In genomic region chr11:64654439-64654838, GRCh38 we compare ENCODE assay signal across 17 cellular contexts.
DNase-seq lines count a peak whose midpoint lies in the region; ATAC-seq, FAIRE-seq and TF ChIP-seq lines count a peak whose summit lies in the region.
"Had no signal": no experiment of that assay in that cellular context is flagged by ENCODE, and none has a peak within 500 bp of the region (broad histone marks: within the 10 kb centered on the region; RNA-seq: fewer than 3 reads in every experiment).

No MANE protein-coding gene starts in this region.

- peaks cover 0 to 3% (median 1%) of the 10 kb centered on the region in 3 donors for H3K27me3 Mint-ChIP-seq in CD14-positive monocyte (ENCODE audit: low read depth in 3 of 3)
- H3K27me3 Mint-ChIP-seq in activated B cell treated with CpG ODN at 0.5 μM for 24 hours: no peaks in the 10 kb centered on the region
- H3K27me3 Mint-ChIP-seq in Calu3 (ENCODE audit: unreplicated experiment): peaks cover 87% of the 10 kb centered on the region

- intact Hi-C loops in CD14-positive monocyte (cut with micrococcal nuclease) (loop anchor here (5.0 kb wide), 4 partner anchors 33 to 167 kb away; partner anchors contain the start of gene NRXN2 (in 1 of the 2)), activated B cell treated with CpG ODN at 0.5 μM for 24 hours (cut with micrococcal nuclease) (loop anchor here (5.0 kb wide), 2 partner anchors 33 to 292 kb away; no protein-coding TSS in a partner anchor), Calu3 (cut with micrococcal nuclease; ENCODE audit: unreplicated experiment) (loop anchor here (5.0 kb wide), 1 partner anchor 297 kb away; the partner anchor contains the start of gene RPS6KA4)

- H3K23ac ChIP-seq in H1 (ENCODE audit: insufficient read length): no peak overlapping the region

- POLR2A ChIA-PET in activated B cell treated with CpG ODN at 0.5 μM for 24 hours (lab: Charles Lee) (no interaction called here), H1 (lab: Charles Lee; ENCODE audit: partially characterized antibody) (interaction anchor here (0.6 kb wide), 1 partner anchor 219 kb away, joined by 3 read pairs; no protein-coding TSS in a partner anchor)

- H3K36me3 Mint-ChIP-seq in CD14-positive monocyte: no peaks in the 10 kb centered on the region
- H3K36me3 Mint-ChIP-seq in activated B cell treated with CpG ODN at 0.5 μM for 24 hours (ENCODE audit: low read depth): no peaks in the 10 kb centered on the region
- H3K36me3 Mint-ChIP-seq in Calu3 (ENCODE audit: insufficient read depth, unreplicated experiment): no peaks in the 10 kb centered on the region

- H2BK20ac ChIP-seq in H1 (ENCODE audit: low read length): no peak overlapping the region

- BruUV-seq in Calu3 (replicated peaks; lab: Mats Ljungman, UMichigan): no TSS peak

- H3K14ac ChIP-seq in H1 (ENCODE audit: insufficient read length): no peak overlapping the region

- no peak overlapping the region for H3K4me3 ChIP-seq in H1 (ENCODE audit: extremely low read depth in 1 of 4, insufficient read depth in 2 of 4, low read depth in 3 of 4, low read length in 4 of 4)
- H3K4me3 ChIP-seq: HAP-1 had no signal

- no peak overlapping the region for H2AFZ ChIP-seq in H1 (ENCODE audit: low read length)

- peaks cover 0 to 4% (median 1%) of the 10 kb centered on the region in 4 experiments; a peak in 3 of 7 replicates for H3K27me3 ChIP-seq in H1 (replicated peaks in 1 of 4; ENCODE audit: control insufficient read depth in 3 of 4, extremely low read depth in 1 of 4, insufficient read depth in 3 of 4, low read length in 3 of 4)

- no peak overlapping the region for H4K5ac ChIP-seq in H1 (ENCODE audit: insufficient read length, low read depth, low read length)

- 90% methylated on average over 4 of the region's 4 CpGs; no CpG with 5 or more reads in 1 of the 2 experiments for WGBS in H1 (ENCODE audit: extremely low coverage in 1 of 2, insufficient coverage in 1 of 2, insufficient read length in 1 of 2, insufficient replicate concordance in 2 of 2, low coverage in 1 of 2, low lambda C conversion rate in 2 of 2, missing lambda C conversion rate in 1 of 2), 2 experiments

- TF ChIP-seq CTCF in CD14-positive monocyte (IDR thresholded peaks at IDR 0.05): no peak
- no peak for TF ChIP-seq CTCF in activated B cell treated with CpG ODN at 0.5 μM for 24 hours (IDR thresholded peaks at IDR 0.05)
- TF ChIP-seq CTCF in H1 (IDR thresholded peaks at IDR 0.05; ENCODE audit: control extremely low read depth in 1 of 3, insufficient read depth in 1 of 3, low read depth in 1 of 3, low read length in 3 of 3): no peak
- no peak for TF ChIP-seq CTCF in Calu3 (IDR thresholded peaks at IDR 0.05; ENCODE audit: unreplicated experiment)

- H3K9ac ChIP-seq in H1 (replicated peaks in 1 of 4; ENCODE audit: extremely low read depth in 1 of 4, low read depth in 3 of 4, low read length in 3 of 4): no peak overlapping the region

- H2BK120ac ChIP-seq in H1 (replicated peaks; ENCODE audit: low read depth, low read length): no peak overlapping the region

- no peak for DNase-seq in CD14-positive monocyte (ENCODE audit: low spot score)
- no peak for DNase-seq in activated B cell treated with CpG ODN at 0.5 μM for 24 hours
- no peak for DNase-seq in H1 (ENCODE audit: low read depth in 1 of 2, low spot score in 2 of 2)
- no peak for DNase-seq in substantia nigra (lab: John Stamatoyannopoulos, UW)
- no peak for DNase-seq in NCI-H1092 treated with DMSO at 0.1 percent for 48 hours (lab: John Stamatoyannopoulos, UW)
- DNase-seq in ecto neural progenitor cell (ENCODE audit: low spot score): no peak
- DNase-seq in T-helper 9 cell: no peak
- DNase-seq in Calu3: no peak
- DNase-seq: CD4-positive, alpha-beta T cell; DMS79; EL; GOT3 had no signal

- H3K79me1 ChIP-seq in H1 (ENCODE audit: low read depth, low read length): no peaks in the 10 kb centered on the region

- no peak for FAIRE-seq in H1 (lab: Jason Lieb, UNC)
- FAIRE-seq: A204.1, G401.6, GM12892 had no signal

- H4K20me1 ChIP-seq in H1 (replicated peaks in 1 of 2; ENCODE audit: control insufficient read depth in 1 of 2, insufficient read depth in 2 of 2, low read length in 2 of 2): no peaks in the 10 kb centered on the region

- no peak overlapping the region for H4K91ac ChIP-seq in H1 (replicated peaks; ENCODE audit: insufficient read length, low read length)

- H3K9me3 ChIP-seq in H1 (ENCODE audit: insufficient read depth in 2 of 2, low read depth in 1 of 2, low read length in 1 of 2): no peaks in the 10 kb centered on the region
- H3K9me3 ChIP-seq: HAP-1 had no signal

- no peak overlapping the region for H3K56ac ChIP-seq in H1 (replicated peaks; ENCODE audit: insufficient read length, low read depth, low read length)

- no peak overlapping the region for H2BK5ac ChIP-seq in H1 (ENCODE audit: low read depth, low read length)

- H3K27ac Mint-ChIP-seq in CD14-positive monocyte (peak overlapping the region; percentile 89 to 96 (median 94)), activated B cell treated with CpG ODN at 0.5 μM for 24 hours (peak overlapping the region; percentile 84), Calu3 (ENCODE audit: unreplicated experiment) (no peak overlapping the region)
- H3K27ac Mint-ChIP-seq: CD4-positive, alpha-beta T cell; IgD-negative memory B cell had no signal

- H3K36me3 ChIP-seq in H1 (ENCODE audit: control insufficient read depth in 2 of 4, insufficient read depth in 4 of 4, low read length in 3 of 4): no peaks in the 10 kb centered on the region
- H3K36me3 ChIP-seq: HAP-1 had no signal

- TF ChIP-seq EP300 in H1 (IDR thresholded peaks at IDR 0.05; ENCODE audit: borderline replicate concordance in 1 of 2, low read depth in 2 of 2, low read length in 2 of 2): no peak

- H3K4me2 ChIP-seq in H1 (ENCODE audit: insufficient read depth in 1 of 2, low read depth in 2 of 2, low read length in 2 of 2): no peak overlapping the region

- H3K79me2 ChIP-seq in H1 (ENCODE audit: control insufficient read depth in 1 of 2, insufficient read depth in 2 of 2, low read length in 2 of 2): no peaks in the 10 kb centered on the region

- no peak for TF ChIP-seq POLR2A in H1 (IDR thresholded peaks at IDR 0.05; ENCODE audit: control extremely low read depth in 1 of 2, low read depth in 2 of 2, low read length in 2 of 2)

- H3K23me2 ChIP-seq in H1 (ENCODE audit: low read depth, low read length): no peaks in the 10 kb centered on the region; the same call in 1 of the 2 replicates

- peak overlapping the region; percentile 76; the same call in 1 of the 2 replicates for H2BK15ac ChIP-seq in H1 (ENCODE audit: low read length)

- H3K9me3 Mint-ChIP-seq in CD14-positive monocyte: no peaks in the 10 kb centered on the region
- H3K9me3 Mint-ChIP-seq in activated B cell treated with CpG ODN at 0.5 μM for 24 hours: no peaks in the 10 kb centered on the region
- no peaks in the 10 kb centered on the region for H3K9me3 Mint-ChIP-seq in Calu3 (ENCODE audit: low read depth, unreplicated experiment)
- H3K9me3 Mint-ChIP-seq: CD4-positive, alpha-beta T cell; IgD-negative memory B cell had no signal

- H3K4ac ChIP-seq in H1 (replicated peaks; ENCODE audit: insufficient read length, low read depth, low read length): no peak overlapping the region

- peaks cover 0 to 10% (median 2%) of the 10 kb centered on the region in 4 experiments; a peak in 3 of 7 replicates for H3K4me1 ChIP-seq in H1 (replicated peaks in 1 of 4; ENCODE audit: control insufficient read depth in 3 of 4, insufficient read depth in 4 of 4, low read length in 3 of 4)
- H3K4me1 ChIP-seq: HAP-1 had no signal

- no peak overlapping the region for H2BK12ac ChIP-seq in H1 (ENCODE audit: low read depth, low read length)

- no peak for TF ChIP-seq RAD21 in H1 (IDR thresholded peaks at IDR 0.05 in 1 of 2, conservative IDR thresholded peaks at IDR 0.05 in 1 of 2; ENCODE audit: low read depth in 2 of 2, low read length in 2 of 2)

- no peak overlapping the region for H3K18ac ChIP-seq in H1 (ENCODE audit: extremely low read depth, low read length)

- ATAC-seq in activated B cell treated with CpG ODN at 0.5 μM for 24 hours (ENCODE audit: low read depth): no peak

- no peak overlapping the region for H4K8ac ChIP-seq in H1 (ENCODE audit: extremely low read depth, insufficient read depth, low read length)

- H3K4me3 Mint-ChIP-seq in CD14-positive monocyte (no peak overlapping the region), activated B cell treated with CpG ODN at 0.5 μM for 24 hours (no peak overlapping the region), Calu3 (ENCODE audit: low read depth, unreplicated experiment) (no peak overlapping the region)
- H3K4me3 Mint-ChIP-seq: CD4-positive, alpha-beta T cell had no signal

- no peak overlapping the region for H2AK5ac ChIP-seq in H1 (ENCODE audit: low read depth, low read length)

- CTCF ChIA-PET in activated B cell treated with CpG ODN at 0.5 μM for 24 hours (lab: Charles Lee): interaction anchor here (1.1 to 1.3 kb wide), 3 partner anchors 34 to 450 kb away, joined by 3 read pairs; no protein-coding TSS in a partner anchor
- CTCF ChIA-PET in H1 (lab: Charles Lee; ENCODE audit: partially characterized antibody): interaction anchor here (0.7 to 15.7 kb wide), 16 partner anchors 9 to 352 kb away, joined by 3 to 201 read pairs (median 5); no protein-coding TSS in a partner anchor
- CTCF ChIA-PET in Calu3 (lab: Charles Lee): interaction anchor here (0.6 to 1.1 kb wide), 2 partner anchors 9 to 604 kb away, joined by 3 to 5 read pairs; no protein-coding TSS in a partner anchor

- no peak overlapping the region for H3K27ac ChIP-seq in H1 (ENCODE audit: low read depth, low read length)
- H3K27ac ChIP-seq in substantia nigra (ENCODE audit: low read depth, low read length, poor library complexity, severe bottlenecking): peak overlapping the region; percentile 62

- peaks cover 61% of the 10 kb centered on the region for H3K4me1 Mint-ChIP-seq in CD14-positive monocyte
- peaks cover 27% of the 10 kb centered on the region for H3K4me1 Mint-ChIP-seq in activated B cell treated with CpG ODN at 0.5 μM for 24 hours
- no peaks in the 10 kb centered on the region for H3K4me1 Mint-ChIP-seq in Calu3 (ENCODE audit: low read depth, unreplicated experiment)

TF ChIP-seq in H1, 55 proteins besides CTCF, POLR2A, EP300 and RAD21 (continues in another document):
- TF ChIP-seq KDM5A (IDR thresholded peaks at IDR 0.05; ENCODE audit: low read length) (no peak), SIN3A (conservative IDR thresholded peaks at IDR 0.05 in 1 of 2, IDR thresholded peaks at IDR 0.05 in 1 of 2; ENCODE audit: low read depth in 1 of 2, low read length in 2 of 2) (no peak), POU5F1 (IDR thresholded peaks at IDR 0.05; ENCODE audit: low read depth, low read length) (no peak), YY1 (IDR thresholded peaks at IDR 0.05; ENCODE audit: low read depth, low read length) (no peak), TAF1 (IDR thresholded peaks at IDR 0.05; ENCODE audit: low read depth, low read length) (no peak), RFX5 (IDR thresholded peaks at IDR 0.05; ENCODE audit: borderline replicate concordance, low read depth, low read length) (no peak), RNF2 (IDR thresholded peaks at IDR 0.05; ENCODE audit: borderline replicate concordance, low read depth, low read length, missing control alignments, poor library complexity, severe bottlenecking) (no peak), BRCA1 (IDR thresholded peaks at IDR 0.05; ENCODE audit: low read depth, low read length) (no peak), CTBP2 (IDR thresholded peaks at IDR 0.05; ENCODE audit: borderline replicate concordance, insufficient read depth, insufficient read length, low read length) (no peak)
